Comparison of ENCODE assay signal across 7 cellular contexts in genomic region chr9:96322210-96322609, GRCh38. TPM values are rescaled to one million over a fixed set of nuclear protein-coding genes. Genes with fewer than 3 reads are reported as not detected.
"Had no signal": no experiment of that assay in that cellular context is flagged by ENCODE, and none has a peak within 500 bp of the region (broad histone marks: within the 10 kb centered on the region; RNA-seq: fewer than 3 reads in every experiment).

No MANE protein-coding gene starts in this region.

RNA-seq across cellular contexts. Expression of gene HSD17B3, which starts 20.2 kb away (rescaled TPM):
- total RNA-seq: LHCN-M2, MCF 10A, NCI-H460, OCI-LY7, PC-9, RPMI7951, SK-MEL-5 had no signal
